8 cellular contexts compared by ENCODE assay signal in the genomic region with DNA sequence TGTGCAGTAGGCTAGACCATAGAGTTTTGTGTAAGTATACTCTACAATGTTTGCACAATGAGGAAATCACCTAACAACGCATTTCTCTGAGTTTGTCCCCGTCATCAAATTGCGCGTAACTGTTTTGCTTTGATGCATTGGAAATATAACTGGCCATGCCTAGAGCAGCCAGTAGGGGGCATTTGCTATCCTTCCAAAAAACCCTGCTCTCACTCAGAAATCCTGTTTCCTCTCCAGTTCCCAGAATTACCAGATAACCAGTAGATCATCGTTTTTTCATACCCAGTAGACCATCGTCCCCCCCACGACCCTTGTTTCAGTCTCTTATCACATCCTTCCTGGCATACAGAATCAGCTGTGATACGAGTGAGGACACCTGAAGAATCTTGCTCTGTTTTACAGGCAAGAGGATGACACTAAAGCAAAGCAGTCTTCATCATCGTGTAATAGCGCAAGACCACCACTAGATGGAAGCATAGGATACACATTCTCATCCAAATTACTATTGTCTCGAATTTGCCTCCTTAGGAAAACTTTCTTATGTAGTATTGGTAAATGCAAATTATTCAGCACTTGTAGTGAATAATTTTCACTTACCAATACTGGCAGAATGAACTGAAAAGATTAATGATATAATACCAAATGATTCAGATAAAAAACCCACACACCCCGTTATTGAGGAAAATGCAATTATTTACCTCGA. TPM values are rescaled to one million over a fixed set of nuclear protein-coding genes. Genes with fewer than 3 reads are reported as not detected.
DNase-seq lines count a peak whose midpoint lies in the region; ATAC-seq and TF ChIP-seq lines count a peak whose summit lies in the region.

No MANE protein-coding gene starts in this region.

- H3K27me3 ChIP-seq in right atrium auricular region, result no peaks in the 10 kb centered on the region

- no peaks in the 10 kb centered on the region for H3K36me3 ChIP-seq in right atrium auricular region

- H3K4me3 ChIP-seq in right atrium auricular region, result peak overlapping the region in 1 of 2 donors; percentile 26

- TF ChIP-seq CTCF in GM13976 (IDR thresholded peaks at IDR 0.05; ENCODE audit: borderline replicate concordance, control extremely low read depth, extremely low read depth, insufficient read depth, missing control alignments) (peak; percentile 84), right atrium auricular region (IDR thresholded peaks at IDR 0.05) (peak; percentile 77 to 90)

- in situ Hi-C loops in GM13976 (cut with MboI; ENCODE audit: low sequenced_read_pairs, unreplicated experiment), result loop anchor here (5.0 to 25.0 kb wide), 3 partner anchors 293 to 773 kb away; no protein-coding TSS in a partner anchor

- H3K27ac ChIP-seq in right atrium auricular region, result no peak overlapping the region

- H3K4me1 ChIP-seq in right atrium auricular region, result no peaks in the 10 kb centered on the region

- peaks cover 0 to 13% of the 10 kb centered on the region in 2 donors for H3K9me3 ChIP-seq in right atrium auricular region

- ATAC-seq in HG02852 (IDR thresholded peaks at IDR 0.05; ENCODE audit: unreplicated experiment), result peak; percentile 95

- DNase-seq in GM13976 (ENCODE audit: low spot score) (peak; percentile 42), NCI-H1417 treated with DMSO at 0.1 percent for 48 hours (lab: John Stamatoyannopoulos, UW) (peak; percentile 31), T follicular helper cell (ENCODE audit: low read depth) (peak; percentile 69), amniotic epithelial cell (ENCODE audit: low read depth) (peak; percentile 86), right atrium auricular region (ENCODE audit: low spot score) (peak; percentile 74), renal cortical epithelial cell (ENCODE audit: low read depth) (peak; percentile 85), mesenteric fat pad (ENCODE audit: low spot score) (no peak)

RNA-seq across cellular contexts. Expression of a gene that starts 4.4 kb away (rescaled TPM):
- total RNA-seq in right atrium auricular region, result not detected
- total RNA-seq in renal cortical epithelial cell, result not detected in 2 replicates
- total RNA-seq in mesenteric fat pad, result not detected

RNA-seq across cellular contexts. Expression of a gene that starts 47.5 kb away (rescaled TPM):
- not detected for total RNA-seq in right atrium auricular region
- not detected in 2 replicates for total RNA-seq in renal cortical epithelial cell
- total RNA-seq in mesenteric fat pad, result not detected
